8 cellular contexts compared by ENCODE assay signal in genomic region chr1:28580706-28581530, GRCh38. TPM values are rescaled to one million over a fixed set of nuclear protein-coding genes. Genes with fewer than 3 reads are reported as not detected.
DNase-seq lines count a peak whose midpoint lies in the region; ATAC-seq, FAIRE-seq and TF ChIP-seq lines count a peak whose summit lies in the region.

No MANE protein-coding gene starts in this region.

- POLR2A ChIA-PET in OCI-LY7 (lab: Charles Lee): interaction anchor here (0.5 to 3.2 kb wide), 19 partner anchors 10 to 347 kb away, joined by 3 to 22 read pairs (median 4); partner anchors contain the start of genes ATP5IF1 and TAF12

- WGBS in heart left ventricle, 4 donors: 2 to 4% (median 3%) methylated on average over 15 to 26 of the region's 26 CpGs

- H3K9me3 ChIP-seq in OCI-LY7 (ENCODE audit: low read length): no peaks in the 10 kb centered on the region
- H3K9me3 ChIP-seq in heart left ventricle: no peaks in the 10 kb centered on the region

- TF ChIP-seq POLR2A in heart left ventricle (IDR thresholded peaks at IDR 0.05) (no peak), GM12892 (IDR thresholded peaks at IDR 0.05; ENCODE audit: low read depth, low read length) (no peak; the same call in 1 of the 2 replicates)

- peak overlapping the region; percentile 97 for H3K4me3 ChIP-seq in OCI-LY7 (ENCODE audit: low read depth, low read length, poor library complexity, severe bottlenecking)
- peak overlapping the region; percentile 67 to 99 (median 88) for H3K4me3 ChIP-seq in heart left ventricle

- intact Hi-C loops in OCI-LY7 (cut with micrococcal nuclease; ENCODE audit: unreplicated experiment) (loop anchor here (1.0 to 5.0 kb wide), 3 partner anchors 28 to 334 kb away; partner anchors contain the start of gene TRNAU1AP), heart left ventricle (cut with DNase I) (loop anchor here in 4 of 10 donors (1.0 to 10.0 kb wide), 4 partner anchors 28 to 64 kb away; partner anchors contain the start of genes TRNAU1AP (in 2 of the 4), RNU11 (in 1 of the 4) and TAF12 (in 1 of the 4)), posterior vena cava (cut with DNase I) (no loop called here)

- CTCF ChIA-PET in OCI-LY7 (lab: Charles Lee; ENCODE audit: unreplicated experiment): interaction anchor here (1.5 kb wide), 1 partner anchor 27 kb away, joined by 5 read pairs; the partner anchor contains the start of gene TRNAU1AP

- no peaks in the 10 kb centered on the region for H3K9me2 ChIP-seq in OCI-LY7 (ENCODE audit: insufficient read depth, low read length)

- no peak overlapping the region for H2AFZ ChIP-seq in OCI-LY7 (ENCODE audit: low read length)

- ATAC-seq in GM18498 (IDR thresholded peaks at IDR 0.05; ENCODE audit: unreplicated experiment) (peak; percentile 29), HG03097 (IDR thresholded peaks at IDR 0.05; ENCODE audit: low FRiP score, unreplicated experiment) (peak; percentile 20), heart left ventricle (peak; percentile 5 to 41 (median 18))

- TF ChIP-seq CTCF in OCI-LY7 (conservative IDR thresholded peaks at IDR 0.05; ENCODE audit: low read length) (peak; percentile 71), heart left ventricle (IDR thresholded peaks at IDR 0.05) (peak in 2 of 12 donors; percentile 8 to 25)

- H3K36me3 ChIP-seq in OCI-LY7 (ENCODE audit: insufficient read depth, low read length): peaks cover 49% of the 10 kb centered on the region
- peaks cover 0 to 48% (median 41%) of the 10 kb centered on the region in 9 donors for H3K36me3 ChIP-seq in heart left ventricle

- DNase-seq in AG08396 (ENCODE audit: low spot score) (peak; percentile 42), OCI-LY7 (ENCODE audit: low spot score) (peak; percentile 83), heart left ventricle (peak in 1 of 5 donors; percentile 21), posterior vena cava (ENCODE audit: low spot score) (peak; percentile 81), GM12892 (ENCODE audit: insufficient read length) (no peak)
- DNase-seq in activated naive CD4-positive, alpha-beta T cell treated with Interleukin-2 at 50 U/mL for 16 hours: peak; percentile 65

- TSS peak; percentile 74 for BruUV-seq in OCI-LY7 (replicated peaks; lab: Mats Ljungman, UMichigan)

- H3K27ac ChIP-seq in OCI-LY7 (ENCODE audit: low read depth, low read length, poor library complexity, severe bottlenecking) (peak overlapping the region; percentile 85), heart left ventricle (peak overlapping the region; percentile 59 to 94 (median 86))

- H3K79me2 ChIP-seq in OCI-LY7 (ENCODE audit: insufficient read depth, low read depth, low read length): peaks cover 37% of the 10 kb centered on the region

- no peak for FAIRE-seq in GM12892 (lab: Jason Lieb, UNC)

- peak overlapping the region; percentile 94 for H3K4me2 ChIP-seq in OCI-LY7 (ENCODE audit: low read length)

- H4K20me1 ChIP-seq in OCI-LY7 (ENCODE audit: insufficient read depth, low read length): peaks cover 24% of the 10 kb centered on the region

- no peaks in the 10 kb centered on the region for H3K27me3 ChIP-seq in heart left ventricle

- H3K4me1 ChIP-seq in OCI-LY7 (ENCODE audit: insufficient read depth, low read length, poor library complexity, severe bottlenecking): peaks cover 34% of the 10 kb centered on the region
- peaks cover 0 to 52% (median 21%) of the 10 kb centered on the region in 12 donors for H3K4me1 ChIP-seq in heart left ventricle

RNA-seq across cellular contexts. Expression of gene RAB42, which starts 11.1 kb away (rescaled TPM):
- total RNA-seq in OCI-LY7 (2014; rRNA removed; shearing (Covaris generic)): not detected in 2 replicates
- total RNA-seq in OCI-LY7 (2022) (not detected in 2 replicates), heart left ventricle (10 to 100 TPM in 1 of 9 donors, 1 to 10 TPM in 4, under 1 TPM in 4; 0.49 to 13.1 (median 1.2) TPM), posterior vena cava (1 to 10 TPM; 3.5 to 4.2 TPM)
- polyA plus RNA-seq in heart left ventricle: under 1 TPM; 0.49 to 0.50 TPM
- polyA plus RNA-seq in GM12892 (2012; ENCODE audit: missing spikeins): 0.59 TPM

RNA-seq across cellular contexts. Expression of gene TRNAU1AP, which starts 28.0 kb away (rescaled TPM):
- 30.6 and 39.6 TPM in 2 replicates for total RNA-seq in OCI-LY7 (2014; rRNA removed; shearing (Covaris generic))
- total RNA-seq in OCI-LY7 (2022) (41.8 and 47.7 TPM in 2 replicates), heart left ventricle (10 to 100 TPM in 8 of 9 donors, 1 to 10 TPM in 1; 7.9 to 26.6 (median 15.5) TPM), posterior vena cava (10 to 100 TPM; 17.5 to 23.2 TPM)
- 10 to 100 TPM; 15.1 to 16.8 TPM for polyA plus RNA-seq in heart left ventricle
- 38.6 TPM for polyA plus RNA-seq in GM12892 (2012; ENCODE audit: missing spikeins)
